18 cellular contexts compared by ENCODE assay signal in genomic region chr16:1301562-1301961, GRCh38. TPM values are rescaled to one million over a fixed set of nuclear protein-coding genes. Genes with fewer than 3 reads are reported as not detected.
DNase-seq lines count a peak whose midpoint lies in the region; ATAC-seq and TF ChIP-seq lines count a peak whose summit lies in the region.
"Had no signal": no experiment of that assay in that cellular context is flagged by ENCODE, and none has a peak within 500 bp of the region (broad histone marks: within the 10 kb centered on the region; RNA-seq: fewer than 3 reads in every experiment).

No MANE protein-coding gene starts in this region.

- H2AFZ ChIP-seq in IMR-90 (replicated peaks; ENCODE audit: low read length, poor library complexity): peak overlapping the region; percentile 91
- H2AFZ ChIP-seq: hepatocyte had no signal

- TF ChIP-seq POLR2A in IMR-90 (IDR thresholded peaks at IDR 0.05; ENCODE audit: low read depth, low read length): no peak

- H3K18ac ChIP-seq in IMR-90 (ENCODE audit: low read depth, low read length): no peak overlapping the region

- in situ Hi-C loops in IMR-90 (cut with MboI; ENCODE audit: low sequenced_read_pairs) (no loop called here), G401 (cut with HindIII; ENCODE audit: low sequenced_read_pairs) (no loop called here)

- intact Hi-C loops in IMR-90 (cut with micrococcal nuclease): no loop called here

- H3K27me3 ChIP-seq in IMR-90 (ENCODE audit: control insufficient read depth, insufficient read depth, low read length): peaks cover 11% of the 10 kb centered on the region
- H3K27me3 ChIP-seq in duodenal mucosa (ENCODE audit: control insufficient read depth in 1 of 2, insufficient read depth in 2 of 2, low read length in 2 of 2): peaks cover 0 to 18% of the 10 kb centered on the region in 2 donors
- H3K27me3 ChIP-seq: hepatocyte had no signal

- H3K27ac Mint-ChIP-seq in activated T-cell treated with anti-CD3 and anti-CD28 coated beads, Interleukin-2, amount 50 U/mL, for 72 hours: no peak overlapping the region
- peak overlapping the region; percentile 56 for H3K27ac Mint-ChIP-seq in stimulated activated effector memory CD8-positive, alpha-beta T cell treated with anti-CD3 and anti-CD28 coated beads, Interleukin-12 subunit alpha, Interleukin-12 subunit beta, amount 100 ng/mL, for 72 hours
- H3K27ac Mint-ChIP-seq: activated CD4-positive, alpha-beta memory T cell treated with anti-CD3 and anti-CD28 coated beads, Interleukin-2, amount 10 ng/mL, durations not matched to agents 7 days and 5 days; activated naive CD4-positive, alpha-beta T cell treated with anti-CD3 and anti-CD28 coated beads, Interleukin-2, amount 50 U/mL, for 72 hours had no signal

- no peak overlapping the region for H3K56ac ChIP-seq in IMR-90 (ENCODE audit: extremely low read depth, insufficient read depth, low read length)

- ATAC-seq in activated T-cell treated with anti-CD3 and anti-CD28 coated beads, Interleukin-2, amount 50 U/mL, for 72 hours (replicated peaks in 1 of 2): no peak
- ATAC-seq in IMR-90 (ENCODE audit: low read depth): no peak
- ATAC-seq in stimulated activated effector memory CD8-positive, alpha-beta T cell treated with anti-CD3 and anti-CD28 coated beads, Interleukin-12 subunit alpha, Interleukin-12 subunit beta, amount 100 ng/mL, for 72 hours: no peak
- ATAC-seq in GM18867 (IDR thresholded peaks at IDR 0.05; ENCODE audit: unreplicated experiment): no peak

- DNase-seq in activated T-cell treated with anti-CD3 and anti-CD28 coated beads, Interleukin-2, amount 50 U/mL, for 72 hours: no peak
- no peak for DNase-seq in activated T-cell treated with anti-CD3 and anti-CD28 coated beads, Interleukin-2, amount 50 U/mL, for 48 hours
- DNase-seq in IMR-90: no peak
- no peak for DNase-seq in stimulated activated effector memory CD8-positive, alpha-beta T cell treated with anti-CD3 and anti-CD28 coated beads, Interleukin-12 subunit alpha, Interleukin-12 subunit beta, amount 100 ng/mL, for 72 hours (ENCODE audit: low spot score in 2 of 2)
- DNase-seq in AG20443 (ENCODE audit: low spot score): no peak
- no peak for DNase-seq in G401 (ENCODE audit: low spot score)
- DNase-seq: cerebellar nuclear complex, GF-D8 had no signal

- H3K4me1 ChIP-seq in IMR-90 (ENCODE audit: control insufficient read depth, insufficient read depth, low read length) (peaks cover 5% of the 10 kb centered on the region; the same call in 1 of the 2 replicates), duodenal mucosa (ENCODE audit: control insufficient read depth in 1 of 2, insufficient read depth in 2 of 2, low read length in 2 of 2) (peaks cover 15 to 30% of the 10 kb centered on the region in 2 donors)

- no peak overlapping the region for H3K23ac ChIP-seq in IMR-90 (ENCODE audit: low read depth, low read length)

- H3K4me3 ChIP-seq in IMR-90 (ENCODE audit: insufficient read depth, low read depth, low read length) (no peak overlapping the region), duodenal mucosa (ENCODE audit: low read depth in 1 of 2, low read length in 2 of 2) (peak overlapping the region; percentile 43 to 48)
- H3K4me3 ChIP-seq: hepatocyte had no signal

- H3K9ac ChIP-seq in IMR-90 (ENCODE audit: low read depth, low read length) (no peak overlapping the region), duodenal mucosa (ENCODE audit: low read depth in 1 of 2, low read length in 2 of 2) (peak overlapping the region in 1 of 2 donors; percentile 25)

- peaks cover 5% of the 10 kb centered on the region for H3K27me3 Mint-ChIP-seq in activated T-cell treated with anti-CD3 and anti-CD28 coated beads, Interleukin-2, amount 50 U/mL, for 72 hours (ENCODE audit: low read depth)

- dilution Hi-C loops in IMR-90 (cut with HindIII; ENCODE audit: low sequenced_read_pairs, unreplicated experiment): no loop called here

- H4K20me1 ChIP-seq in IMR-90 (ENCODE audit: insufficient read depth, low read length): no peaks in the 10 kb centered on the region

- CTCF ChIA-PET in IMR-90 (lab: Yijun Ruan, JAX): no interaction called here

- peak overlapping the region; percentile 3 to 31 for H3K4me3 Mint-ChIP-seq in activated T-cell treated with anti-CD3 and anti-CD28 coated beads, Interleukin-2, amount 50 U/mL, for 72 hours
- H3K4me3 Mint-ChIP-seq in stimulated activated effector memory CD8-positive, alpha-beta T cell treated with anti-CD3 and anti-CD28 coated beads, Interleukin-12 subunit alpha, Interleukin-12 subunit beta, amount 100 ng/mL, for 72 hours: peak overlapping the region; percentile 49
- H3K4me3 Mint-ChIP-seq: activated CD4-positive, alpha-beta memory T cell treated with anti-CD3 and anti-CD28 coated beads, Interleukin-2, amount 10 ng/mL, durations not matched to agents 7 days and 5 days had no signal

- no CpG with 5 or more reads among the region's 12 CpGs for WGBS in IMR-90 (ENCODE audit: extremely low coverage in 2 of 2, insufficient read length in 1 of 2), 2 experiments

- no peaks in the 10 kb centered on the region for H3K9me3 Mint-ChIP-seq in activated T-cell treated with anti-CD3 and anti-CD28 coated beads, Interleukin-2, amount 50 U/mL, for 72 hours
- no peaks in the 10 kb centered on the region for H3K9me3 Mint-ChIP-seq in stimulated activated effector memory CD8-positive, alpha-beta T cell treated with anti-CD3 and anti-CD28 coated beads, Interleukin-12 subunit alpha, Interleukin-12 subunit beta, amount 100 ng/mL, for 72 hours
- H3K9me3 Mint-ChIP-seq: activated CD4-positive, alpha-beta memory T cell treated with anti-CD3 and anti-CD28 coated beads, Interleukin-2, amount 10 ng/mL, durations not matched to agents 7 days and 5 days; activated naive CD4-positive, alpha-beta T cell treated with anti-CD3 and anti-CD28 coated beads, Interleukin-2, amount 50 U/mL, for 72 hours had no signal

- no peak overlapping the region for H2BK5ac ChIP-seq in IMR-90 (ENCODE audit: low read depth, low read length, poor library complexity, severe bottlenecking)

- BruUV-seq in IMR-90 (replicated peaks; lab: Mats Ljungman, UMichigan): no TSS peak

- no peaks in the 10 kb centered on the region for H3K79me1 ChIP-seq in IMR-90 (ENCODE audit: low read depth in 1 of 2, low read length in 2 of 2)

- TF ChIP-seq RAD21 in IMR-90 (IDR thresholded peaks at IDR 0.05; ENCODE audit: low read length): no peak

- no peak overlapping the region for H2BK20ac ChIP-seq in IMR-90 (ENCODE audit: low read depth, low read length)

- H3K9me1 ChIP-seq in IMR-90 (ENCODE audit: insufficient read depth, low read length): peaks cover 3% of the 10 kb centered on the region; the same call in 1 of the 2 replicates

- H2AK9ac ChIP-seq in IMR-90 (replicated peaks; ENCODE audit: low read depth, low read length, poor library complexity): peak overlapping the region; percentile 37

- no peak overlapping the region for H4K8ac ChIP-seq in IMR-90 (ENCODE audit: low read depth in 2 of 2, low read length in 2 of 2)

- H2BK15ac ChIP-seq in IMR-90 (ENCODE audit: low read depth, low read length): no peak overlapping the region

- no peak overlapping the region for H3K14ac ChIP-seq in IMR-90 (replicated peaks; ENCODE audit: low read depth, low read length)

- no peak overlapping the region for H2BK120ac ChIP-seq in IMR-90 (ENCODE audit: low read depth, low read length)

- POLR2A ChIA-PET in IMR-90 (lab: Charles Lee; ENCODE audit: unreplicated experiment): no interaction called here

- no peak overlapping the region for H3K4ac ChIP-seq in IMR-90 (ENCODE audit: low read depth, low read length)

- H2AK5ac ChIP-seq in IMR-90 (ENCODE audit: low read depth, low read length): no peak overlapping the region

- peaks cover 0 to 2% of the 10 kb centered on the region in 2 donors for H3K36me3 Mint-ChIP-seq in activated T-cell treated with anti-CD3 and anti-CD28 coated beads, Interleukin-2, amount 50 U/mL, for 72 hours (ENCODE audit: insufficient read depth in 2 of 2)
- H3K36me3 Mint-ChIP-seq in stimulated activated effector memory CD8-positive, alpha-beta T cell treated with anti-CD3 and anti-CD28 coated beads, Interleukin-12 subunit alpha, Interleukin-12 subunit beta, amount 100 ng/mL, for 72 hours: peaks cover 9% of the 10 kb centered on the region
- H3K36me3 Mint-ChIP-seq: activated naive CD4-positive, alpha-beta T cell treated with anti-CD3 and anti-CD28 coated beads, Interleukin-2, amount 50 U/mL, for 72 hours had no signal

- H3K4me2 ChIP-seq in IMR-90 (ENCODE audit: low read depth, low read length): no peak overlapping the region

- peaks cover 37% of the 10 kb centered on the region for H3K4me1 Mint-ChIP-seq in activated T-cell treated with anti-CD3 and anti-CD28 coated beads, Interleukin-2, amount 50 U/mL, for 72 hours (ENCODE audit: low read depth)
- peaks cover 32% of the 10 kb centered on the region for H3K4me1 Mint-ChIP-seq in stimulated activated effector memory CD8-positive, alpha-beta T cell treated with anti-CD3 and anti-CD28 coated beads, Interleukin-12 subunit alpha, Interleukin-12 subunit beta, amount 100 ng/mL, for 72 hours

- H3K27ac ChIP-seq in IMR-90 (ENCODE audit: insufficient read depth, low read length) (no peak overlapping the region), duodenal mucosa (ENCODE audit: low read depth, low read length) (no peak overlapping the region)
- H3K27ac ChIP-seq: hepatocyte, transverse colon had no signal

- H4K5ac ChIP-seq in IMR-90 (ENCODE audit: low read depth, low read length): no peak overlapping the region

- H3K36me3 ChIP-seq in IMR-90 (ENCODE audit: control insufficient read depth, insufficient read depth, low read length): no peaks in the 10 kb centered on the region
- H3K36me3 ChIP-seq in duodenal mucosa (ENCODE audit: control insufficient read depth in 1 of 2, insufficient read depth in 2 of 2, low read length in 2 of 2): no peaks in the 10 kb centered on the region
- H3K36me3 ChIP-seq: transverse colon had no signal

- H3K9me3 ChIP-seq in IMR-90 (ENCODE audit: control insufficient read depth, insufficient read depth, low read length): no peaks in the 10 kb centered on the region
- no peaks in the 10 kb centered on the region for H3K9me3 ChIP-seq in duodenal mucosa (ENCODE audit: control insufficient read depth in 1 of 2, low read length in 2 of 2)
- H3K9me3 ChIP-seq: transverse colon had no signal

- no peak for TF ChIP-seq CTCF in IMR-90 (conservative IDR thresholded peaks at IDR 0.05; ENCODE audit: low read depth, low read length)

- H4K91ac ChIP-seq in IMR-90 (ENCODE audit: insufficient read depth, low read depth, low read length): no peak overlapping the region

RNA-seq across cellular contexts. Expression of gene UBE2I, which starts 7.9 kb away (rescaled TPM):
- total RNA-seq in activated T-cell treated with anti-CD3 and anti-CD28 coated beads, Interleukin-2, amount 50 U/mL, for 72 hours: 100 to 1,000 TPM; 225 to 231 TPM
- total RNA-seq in IMR-90 (2012; rRNA removed): 30.8 and 45.0 TPM in 2 replicates
- polyA plus RNA-seq in IMR-90 (2012; rRNA removed): 113 and 140 TPM in 2 replicates
- 47.2 and 66.3 TPM in 2 replicates for polyA plus RNA-seq in IMR-90 (2012; cell fraction: cytosol; rRNA removed)
- polyA plus RNA-seq in IMR-90 (2012; cell fraction: nucleus; rRNA removed; ENCODE audit: low replicate concordance): 119 and 179 TPM in 2 replicates
- total RNA-seq in G401 (2014; rRNA removed; shearing (Covaris generic)): 120 and 144 TPM in 2 replicates

RNA-seq across cellular contexts. Expression of gene BAIAP3, which starts 31.9 kb away (rescaled TPM):
- 1 to 10 TPM in 1 of 2 donors, under 1 TPM in 1; 0.26 to 1.1 TPM for total RNA-seq in activated T-cell treated with anti-CD3 and anti-CD28 coated beads, Interleukin-2, amount 50 U/mL, for 72 hours
- 0.36 and 0.56 TPM in 2 replicates for total RNA-seq in IMR-90 (2012; rRNA removed)
- 0.65 and 0.77 TPM in 2 replicates for polyA plus RNA-seq in IMR-90 (2012; rRNA removed)
- polyA plus RNA-seq in IMR-90 (2012; cell fraction: cytosol; rRNA removed): 0.40 and 0.73 TPM in 2 replicates
- polyA plus RNA-seq in IMR-90 (2012; cell fraction: nucleus; rRNA removed; ENCODE audit: low replicate concordance): 4.2 and 8.4 TPM in 2 replicates
- 0.25 and 2.0 TPM in 2 replicates for total RNA-seq in G401 (2014; rRNA removed; shearing (Covaris generic))

RNA-seq across cellular contexts. Expression of gene TPSD1, which starts 45.7 kb away (rescaled TPM):
- not detected for total RNA-seq in activated T-cell treated with anti-CD3 and anti-CD28 coated beads, Interleukin-2, amount 50 U/mL, for 72 hours
- total RNA-seq in IMR-90 (2012; rRNA removed): not detected in 2 replicates
- not detected in 2 replicates for polyA plus RNA-seq in IMR-90 (2012; rRNA removed)
- polyA plus RNA-seq in IMR-90 (2012; cell fraction: cytosol; rRNA removed): not detected in 2 replicates
- polyA plus RNA-seq in IMR-90 (2012; cell fraction: nucleus; rRNA removed; ENCODE audit: low replicate concordance): not detected in 2 replicates
- not detected in 2 replicates for total RNA-seq in G401 (2014; rRNA removed; shearing (Covaris generic))
- total RNA-seq: activated CD4-positive, alpha-beta memory T cell treated with anti-CD3 and anti-CD28 coated beads, Interleukin-2, amount 10 ng/mL, durations not matched to agents 7 days and 5 days; activated naive CD4-positive, alpha-beta T cell treated with anti-CD3 and anti-CD28 coated beads, Interleukin-2, amount 50 U/mL, for 72 hours; astrocyte; esophagus mucosa; hepatocyte; HT-29; mononuclear cell had no signal
- polyA plus RNA-seq: hepatocyte had no signal

RNA-seq across cellular contexts. Expression of gene TSR3, which starts 50.1 kb away (rescaled TPM):
- 10 to 100 TPM; 39.1 to 44.8 TPM for total RNA-seq in activated T-cell treated with anti-CD3 and anti-CD28 coated beads, Interleukin-2, amount 50 U/mL, for 72 hours
- 38.0 and 46.4 TPM in 2 replicates for total RNA-seq in IMR-90 (2012; rRNA removed)
- 52.9 and 77.8 TPM in 2 replicates for polyA plus RNA-seq in IMR-90 (2012; rRNA removed)
- 87.2 and 116 TPM in 2 replicates for polyA plus RNA-seq in IMR-90 (2012; cell fraction: cytosol; rRNA removed)
- 39.9 and 72.5 TPM in 2 replicates for polyA plus RNA-seq in IMR-90 (2012; cell fraction: nucleus; rRNA removed; ENCODE audit: low replicate concordance)
- total RNA-seq in G401 (2014; rRNA removed; shearing (Covaris generic)): 88.1 and 96.8 TPM in 2 replicates

RNA-seq across cellular contexts. Expression of gene GNPTG, which starts 50.2 kb away (rescaled TPM):
- 10 to 100 TPM; 22.1 to 23.8 TPM for total RNA-seq in activated T-cell treated with anti-CD3 and anti-CD28 coated beads, Interleukin-2, amount 50 U/mL, for 72 hours
- 14.7 and 14.9 TPM in 2 replicates for total RNA-seq in IMR-90 (2012; rRNA removed)
- 70.8 and 85.2 TPM in 2 replicates for polyA plus RNA-seq in IMR-90 (2012; rRNA removed)
- polyA plus RNA-seq in IMR-90 (2012; cell fraction: cytosol; rRNA removed): 103 and 128 TPM in 2 replicates
- polyA plus RNA-seq in IMR-90 (2012; cell fraction: nucleus; rRNA removed; ENCODE audit: low replicate concordance): 113 and 180 TPM in 2 replicates
- total RNA-seq in G401 (2014; rRNA removed; shearing (Covaris generic)): 48.6 and 51.1 TPM in 2 replicates
